ENCODE assay signal across 12 cellular contexts in genomic region chr2:235027558-235028214, GRCh38.
DNase-seq lines count a peak whose midpoint lies in the region; ATAC-seq, FAIRE-seq and TF ChIP-seq lines count a peak whose summit lies in the region.
"Had no signal": no experiment of that assay in that cellular context is flagged by ENCODE, and none has a peak within 500 bp of the region (broad histone marks: within the 10 kb centered on the region; RNA-seq: fewer than 3 reads in every experiment).

No MANE protein-coding gene starts in this region.

- no peak overlapping the region for H2BK20ac ChIP-seq in H1 (ENCODE audit: low read length)

- no peak overlapping the region for H2BK5ac ChIP-seq in H1 (ENCODE audit: low read depth, low read length)

- no peak overlapping the region for H3K4me2 ChIP-seq in H1 (ENCODE audit: insufficient read depth in 1 of 2, low read depth in 2 of 2, low read length in 2 of 2)
- H3K4me2 ChIP-seq: hepatocyte had no signal

- no peak overlapping the region for H3K27ac ChIP-seq in H1 (ENCODE audit: low read depth, low read length)
- H3K27ac ChIP-seq in pancreas: peak overlapping the region in 3 of 4 donors; percentile 73 to 82 (median 79)
- H3K27ac ChIP-seq: hepatocyte had no signal

- no peak overlapping the region for H3K23ac ChIP-seq in H1 (ENCODE audit: insufficient read length)

- peaks cover 70% of the 10 kb centered on the region for H3K4me1 Mint-ChIP-seq in nephron progenitor cell

- H3K36me3 ChIP-seq in H1 (ENCODE audit: control insufficient read depth in 2 of 4, insufficient read depth in 4 of 4, low read length in 3 of 4): no peaks in the 10 kb centered on the region; a peak in 1 of 8 replicates
- no peaks in the 10 kb centered on the region for H3K36me3 ChIP-seq in pancreas

- H2BK15ac ChIP-seq in H1 (ENCODE audit: low read length): no peak overlapping the region

- FAIRE-seq in H1 (lab: Jason Lieb, UNC) (no peak), pancreas (lab: Jason Lieb, UNC) (no peak)

- no peak for TF ChIP-seq POLR2A in H1 (IDR thresholded peaks at IDR 0.05; ENCODE audit: control extremely low read depth in 1 of 2, low read depth in 2 of 2, low read length in 2 of 2)

- H3K9me3 ChIP-seq in H1 (ENCODE audit: insufficient read depth in 2 of 2, low read depth in 1 of 2, low read length in 1 of 2): no peaks in the 10 kb centered on the region
- no peaks in the 10 kb centered on the region for H3K9me3 ChIP-seq in pancreas

- H3K4ac ChIP-seq in H1 (replicated peaks; ENCODE audit: insufficient read length, low read depth, low read length): no peak overlapping the region

- H2BK120ac ChIP-seq in H1 (replicated peaks; ENCODE audit: low read depth, low read length): no peak overlapping the region

- 96% methylated on average over 21 of the region's 21 CpGs; no CpG with 5 or more reads in 1 of the 2 experiments for WGBS in H1 (ENCODE audit: extremely low coverage in 1 of 2, insufficient coverage in 1 of 2, insufficient read length in 1 of 2, insufficient replicate concordance in 2 of 2, low coverage in 1 of 2, low lambda C conversion rate in 2 of 2, missing lambda C conversion rate in 1 of 2), 2 experiments
- WGBS in pancreas, 2 donors: 74 to 80% methylated on average over 21 of the region's 21 CpGs

- TF ChIP-seq EP300 in H1 (IDR thresholded peaks at IDR 0.05; ENCODE audit: borderline replicate concordance in 1 of 2, low read depth in 2 of 2, low read length in 2 of 2): no peak

- no peaks in the 10 kb centered on the region for H3K27me3 ChIP-seq in H1 (replicated peaks in 1 of 4; ENCODE audit: control insufficient read depth in 3 of 4, extremely low read depth in 1 of 4, insufficient read depth in 3 of 4, low read length in 3 of 4)
- H3K27me3 ChIP-seq in pancreas: no peaks in the 10 kb centered on the region
- H3K27me3 ChIP-seq: hepatocyte had no signal

- POLR2A ChIA-PET in H1 (lab: Charles Lee; ENCODE audit: partially characterized antibody): no interaction called here

- peak; percentile 88 for DNase-seq in DMS53 (lab: John Stamatoyannopoulos, UW)
- peak; percentile 85 for DNase-seq in NCI-H226
- no peak for DNase-seq in H1 (ENCODE audit: low read depth in 1 of 2, low spot score in 2 of 2)
- DNase-seq in pancreas: peak in 1 of 6 donors; percentile 62
- DNase-seq in D341Med (ENCODE audit: low spot score): no peak
- DNase-seq in NCI-H1417 (lab: John Stamatoyannopoulos, UW): no peak
- no peak for DNase-seq in ecto neural progenitor cell (ENCODE audit: low spot score)
- DNase-seq in nephron progenitor cell: no peak
- DNase-seq: NCI-H187 had no signal

- H3K23me2 ChIP-seq in H1 (ENCODE audit: low read depth, low read length): no peaks in the 10 kb centered on the region

- no peak overlapping the region for H4K5ac ChIP-seq in H1 (ENCODE audit: insufficient read length, low read depth, low read length)

- no peak overlapping the region for H4K91ac ChIP-seq in H1 (replicated peaks; ENCODE audit: insufficient read length, low read length)

- H3K36me3 Mint-ChIP-seq in nephron progenitor cell (ENCODE audit: low read depth): peaks cover 16% of the 10 kb centered on the region
- H3K36me3 Mint-ChIP-seq: activated naive CD4-positive, alpha-beta T cell treated with anti-CD3 and anti-CD28 coated beads, Interleukin-2, amount 50 U/mL, for 72 hours had no signal

- H3K79me1 ChIP-seq in H1 (ENCODE audit: low read depth, low read length): peaks cover 34% of the 10 kb centered on the region

- no peak overlapping the region for H3K18ac ChIP-seq in H1 (ENCODE audit: extremely low read depth, low read length)

- TF ChIP-seq CTCF in H1 (IDR thresholded peaks at IDR 0.05; ENCODE audit: control extremely low read depth in 1 of 3, insufficient read depth in 1 of 3, low read depth in 1 of 3, low read length in 3 of 3) (no peak), pancreas (IDR thresholded peaks at IDR 0.05) (no peak), nephron progenitor cell (IDR thresholded peaks at IDR 0.05) (no peak)

- H3K4me3 ChIP-seq in H1 (ENCODE audit: extremely low read depth in 1 of 4, insufficient read depth in 2 of 4, low read depth in 3 of 4, low read length in 4 of 4): no peak overlapping the region
- no peak overlapping the region for H3K4me3 ChIP-seq in pancreas
- H3K4me3 ChIP-seq: hepatocyte had no signal

- no peaks in the 10 kb centered on the region for H3K9me3 Mint-ChIP-seq in nephron progenitor cell
- H3K9me3 Mint-ChIP-seq: activated naive CD4-positive, alpha-beta T cell treated with anti-CD3 and anti-CD28 coated beads, Interleukin-2, amount 50 U/mL, for 72 hours; nephron had no signal

- ATAC-seq in pancreas: peak; percentile 6 to 35 (median 17)
- ATAC-seq: activated naive CD4-positive, alpha-beta T cell treated with anti-CD3 and anti-CD28 coated beads, Interleukin-2, amount 50 U/mL, for 72 hours had no signal

- no peak overlapping the region for H3K4me3 Mint-ChIP-seq in nephron progenitor cell
- H3K4me3 Mint-ChIP-seq: nephron had no signal

- H3K79me2 ChIP-seq in H1 (ENCODE audit: control insufficient read depth in 1 of 2, insufficient read depth in 2 of 2, low read length in 2 of 2): peaks cover 8 to 90% of the 10 kb centered on the region in 2 experiments; a peak in 3 of 4 replicates

- no peak overlapping the region for H2BK12ac ChIP-seq in H1 (ENCODE audit: low read depth, low read length)

- H4K20me1 ChIP-seq in H1 (replicated peaks in 1 of 2; ENCODE audit: control insufficient read depth in 1 of 2, insufficient read depth in 2 of 2, low read length in 2 of 2): peaks cover 7 to 32% of the 10 kb centered on the region in 2 experiments

- TF ChIP-seq RAD21 in H1 (IDR thresholded peaks at IDR 0.05 in 1 of 2, conservative IDR thresholded peaks at IDR 0.05 in 1 of 2; ENCODE audit: low read depth in 2 of 2, low read length in 2 of 2): no peak

- no peak overlapping the region for H3K9ac ChIP-seq in H1 (replicated peaks in 1 of 4; ENCODE audit: extremely low read depth in 1 of 4, low read depth in 3 of 4, low read length in 3 of 4)

- no peak overlapping the region for H3K27ac Mint-ChIP-seq in nephron progenitor cell
- H3K27ac Mint-ChIP-seq: activated naive CD4-positive, alpha-beta T cell treated with anti-CD3 and anti-CD28 coated beads, Interleukin-2, amount 50 U/mL, for 72 hours had no signal

- H3K4me1 ChIP-seq in H1 (replicated peaks in 1 of 4; ENCODE audit: control insufficient read depth in 3 of 4, insufficient read depth in 4 of 4, low read length in 3 of 4) (peaks cover 0 to 8% (median 7%) of the 10 kb centered on the region in 4 experiments; a peak in 4 of 7 replicates), pancreas (peaks cover 22 to 47% (median 46%) of the 10 kb centered on the region in 3 donors)

- CTCF ChIA-PET in H1 (lab: Charles Lee; ENCODE audit: partially characterized antibody): interaction anchor here (0.6 to 2.3 kb wide), 3 partner anchors 22 to 89 kb away, joined by 3 to 5 read pairs (median 4); no protein-coding TSS in a partner anchor

- no peaks in the 10 kb centered on the region for H3K27me3 Mint-ChIP-seq in nephron progenitor cell (ENCODE audit: low read depth, poor library complexity)

- no peak overlapping the region for H2AFZ ChIP-seq in H1 (ENCODE audit: low read length)
- H2AFZ ChIP-seq: hepatocyte had no signal

- H4K8ac ChIP-seq in H1 (ENCODE audit: extremely low read depth, insufficient read depth, low read length): peak overlapping the region; percentile 65

- H2AK5ac ChIP-seq in H1 (ENCODE audit: low read depth, low read length): no peak overlapping the region; the same call in 1 of the 2 replicates

- H3K56ac ChIP-seq in H1 (replicated peaks; ENCODE audit: insufficient read length, low read depth, low read length): no peak overlapping the region

- no peak overlapping the region for H3K14ac ChIP-seq in H1 (ENCODE audit: insufficient read length)

- intact Hi-C loops in pancreas (cut with DNase I): no loop called here

TF ChIP-seq in H1, 55 proteins besides CTCF, POLR2A, EP300 and RAD21:
- TF ChIP-seq CTBP2 (IDR thresholded peaks at IDR 0.05; ENCODE audit: borderline replicate concordance, insufficient read depth, insufficient read length, low read length) (no peak), GTF2F1 (IDR thresholded peaks at IDR 0.05; ENCODE audit: borderline replicate concordance, low read depth, low read length) (no peak), GABPA (IDR thresholded peaks at IDR 0.05; ENCODE audit: borderline replicate concordance, insufficient read depth, low read length) (no peak), SP1 (IDR thresholded peaks at IDR 0.05; ENCODE audit: low read depth, low read length) (no peak), EGR1 (IDR thresholded peaks at IDR 0.05; ENCODE audit: borderline replicate concordance, low read depth, low read length) (no peak), RFX5 (IDR thresholded peaks at IDR 0.05; ENCODE audit: borderline replicate concordance, low read depth, low read length) (no peak)
TF ChIP-seq in H1: peak in this region for 0.

Comparison
In these comparisons a context has a peak if more than half of its experiments do, and no peak if none do; other contexts are left out.
1. DNase-seq: peak in DMS53 (single experiment) and NCI-H226 (single experiment); none in H1 (0 of 2), D341Med (single experiment), NCI-H1417 (0 of 3), ecto neural progenitor cell (single experiment) and nephron progenitor cell (single experiment).